Comparison of ENCODE assay signal across 25 cellular contexts in the genomic region with DNA sequence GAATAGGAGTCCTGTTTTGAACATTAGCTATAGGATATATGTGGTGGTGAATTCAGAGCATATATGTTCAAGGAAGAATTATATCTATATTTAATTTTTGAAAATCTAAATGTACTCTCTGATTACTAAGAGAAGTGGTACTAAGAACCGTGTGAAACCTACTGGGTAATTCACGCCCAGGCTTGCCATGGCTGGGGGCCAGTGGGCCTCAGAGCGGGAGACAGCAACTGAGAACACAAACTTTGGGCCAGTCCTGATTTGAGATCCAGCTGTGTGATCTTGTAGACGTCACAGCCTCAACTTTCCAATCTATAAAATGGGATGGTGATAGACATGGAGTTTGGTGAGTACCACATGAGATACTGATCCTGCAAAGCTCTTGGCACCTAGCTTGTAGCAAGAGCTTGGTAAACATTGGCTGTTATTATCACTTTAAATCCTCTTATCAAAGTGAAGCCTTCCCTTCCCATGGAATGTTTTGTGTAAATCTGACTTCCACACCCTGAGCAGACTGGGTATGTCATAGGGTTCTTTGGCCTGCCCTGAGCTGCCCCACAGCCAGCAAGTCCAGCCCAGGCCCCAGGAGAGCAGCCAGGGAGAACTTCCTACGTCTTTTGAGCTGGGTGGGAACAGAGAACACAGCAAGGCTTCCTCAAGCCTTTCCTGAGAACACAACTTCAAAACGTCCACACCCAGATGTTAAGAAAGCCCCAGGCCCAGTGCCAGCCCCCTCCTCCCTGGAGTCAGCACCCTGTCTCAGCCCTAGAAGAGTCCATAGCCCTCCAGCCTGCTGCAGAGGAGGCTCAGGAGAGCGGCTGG. TPM values are rescaled to one million over a fixed set of nuclear protein-coding genes. Genes with fewer than 3 reads are reported as not detected.
DNase-seq lines count a peak whose midpoint lies in the region; ATAC-seq, FAIRE-seq and TF ChIP-seq lines count a peak whose summit lies in the region.
"Had no signal": no experiment of that assay in that cellular context is flagged by ENCODE, and none has a peak within 500 bp of the region (broad histone marks: within the 10 kb centered on the region; RNA-seq: fewer than 3 reads in every experiment).

No MANE protein-coding gene starts in this region.

- H3K9me3 ChIP-seq in K562 (replicated peaks; ENCODE audit: control insufficient read depth, insufficient read depth, low read depth, low read length) (no peaks in the 10 kb centered on the region), HepG2 (ENCODE audit: low read length) (no peaks in the 10 kb centered on the region), tibial nerve (no peaks in the 10 kb centered on the region), esophagus muscularis mucosa (no peaks in the 10 kb centered on the region)
- H3K9me3 ChIP-seq: HAP-1, ovary, stomach, vagina had no signal

- H3K4me1 ChIP-seq in K562 (replicated peaks in 1 of 2; ENCODE audit: control insufficient read depth in 2 of 2, insufficient read depth in 2 of 2, low read length in 2 of 2) (no peaks in the 10 kb centered on the region), HepG2 (ENCODE audit: insufficient read depth, low read length) (peaks cover 21% of the 10 kb centered on the region), tibial nerve (no peaks in the 10 kb centered on the region), esophagus muscularis mucosa (peaks cover 0 to 4% (median 0%) of the 10 kb centered on the region in 4 donors)
- H3K4me1 ChIP-seq: HAP-1 had no signal

- H3K4me2 ChIP-seq in K562 (ENCODE audit: insufficient read depth, low read length) (no peak overlapping the region), HepG2 (ENCODE audit: low read depth, low read length) (no peak overlapping the region)

- H3K27ac ChIP-seq in K562 (ENCODE audit: extremely low read depth, low read depth, low read length) (no peak overlapping the region), HepG2 (ENCODE audit: extremely low read length, insufficient read depth, low read length) (no peak overlapping the region), tibial nerve (peak overlapping the region in 1 of 4 donors; percentile 64), esophagus muscularis mucosa (replicated peaks in 1 of 4) (no peak overlapping the region)
- H3K27ac ChIP-seq: brain microvascular endothelial cell, HL-60, ovary, stomach, vagina had no signal

- CTCF ChIA-PET in K562 (lab: Yijun Ruan, JAX; ENCODE audit: low intra/inter-chr PET ratio) = no interaction called here
- CTCF ChIA-PET in HepG2 (lab: Yijun Ruan, JAX; ENCODE audit: low intra/inter-chr PET ratio, low total read pairs) = no interaction called here

- TF ChIP-seq RAD21 in K562 (CRISPR knock-in tag; conservative IDR thresholded peaks at IDR 0.05 in 1 of 2, IDR thresholded peaks at IDR 0.05 in 1 of 2) (no peak), HepG2 (CRISPR knock-in tag; IDR thresholded peaks at IDR 0.05) (no peak)

- intact Hi-C loops in K562 (cut with micrococcal nuclease) (no loop called here), HepG2 (cut with micrococcal nuclease; ENCODE audit: unreplicated experiment) (no loop called here), esophagus muscularis mucosa (cut with DNase I) (no loop called here)

- no peak for DNase-seq in K562 (ENCODE audit: extremely low read depth in 1 of 4, low spot score in 3 of 4)
- peak; percentile 18 for DNase-seq in fibroblast of peridontal ligament (ENCODE audit: extremely low read depth)
- no peak for DNase-seq in HepG2 (ENCODE audit: low spot score)
- peak; percentile 29 to 54 for DNase-seq in tibial nerve (ENCODE audit: low spot score in 2 of 2)
- no peak for DNase-seq in NCI-H2107 treated with DMSO at 0.1 percent for 48 hours (lab: John Stamatoyannopoulos, UW; ENCODE audit: unreplicated experiment)
- DNase-seq in GM13976 (ENCODE audit: low spot score) = no peak
- no peak for DNase-seq in esophagus muscularis mucosa (ENCODE audit: extremely low spot score)
- DNase-seq: activated CD4-positive, alpha-beta T cell treated with anti-CD3 and anti-CD28 coated beads, Interleukin-2, amount 50 U/mL, for 48 hours; activated naive CD8-positive, alpha-beta T cell treated with anti-CD3 and anti-CD28 coated beads for 36 hours; activated T-cell treated with anti-CD3 and anti-CD28 coated beads, Interleukin-2, amount 50 U/mL, for 48 hours; brain microvascular endothelial cell; KG1; naive thymus-derived CD8-positive, alpha-beta T cell; NCI-H2029 treated with DMSO at 0.1 percent for 48 hours; NCI-H524; ovary; SHP77 treated with DMSO at 0.1 percent for 48 hours; stimulated activated CD4-positive, alpha-beta T cell treated with anti-CD3 and anti-CD28 coated beads, Interleukin-2, amount 100 ng/mL, for 24 hours; stomach; T-cell had no signal

- POLR2A ChIA-PET in K562 (lab: Yijun Ruan, JAX) (interaction anchor here (1.1 kb wide), 1 partner anchor 9 kb away, joined by 4 read pairs; no protein-coding TSS in a partner anchor), HepG2 (lab: Yijun Ruan, JAX) (interaction anchor here (1.1 kb wide), 1 partner anchor 15 kb away, joined by 3 read pairs; no protein-coding TSS in a partner anchor)

- TF ChIP-seq CTCF in K562 (IDR thresholded peaks at IDR 0.05 in 2 of 3, conservative IDR thresholded peaks at IDR 0.05 in 1 of 3; ENCODE audit: insufficient read depth in 2 of 3, low read depth in 1 of 3, low read length in 3 of 3) (no peak), HepG2 (CRISPR knock-in tag; IDR thresholded peaks at IDR 0.05) (no peak), tibial nerve (IDR thresholded peaks at IDR 0.05) (no peak), GM13976 (IDR thresholded peaks at IDR 0.05; ENCODE audit: borderline replicate concordance, control extremely low read depth, extremely low read depth, insufficient read depth, missing control alignments) (no peak), esophagus muscularis mucosa (IDR thresholded peaks at IDR 0.05) (no peak)

- no peak overlapping the region for H3K4me3 ChIP-seq in K562
- H3K4me3 ChIP-seq in HepG2 (replicated peaks in 1 of 3; ENCODE audit: insufficient read depth in 1 of 3, low read depth in 2 of 3, low read length in 3 of 3) = no peak overlapping the region
- no peak overlapping the region for H3K4me3 ChIP-seq in tibial nerve
- no peak overlapping the region for H3K4me3 ChIP-seq in esophagus muscularis mucosa
- H3K4me3 ChIP-seq: HAP-1, ovary, stomach, vagina had no signal

- 2% methylated on average over 7 of the region's 7 CpGs for WGBS in K562 (ENCODE audit: insufficient coverage, low coverage, missing lambda C conversion rate)
- WGBS in HepG2 (ENCODE audit: low lambda C conversion rate) = 41% methylated on average over 6 of the region's 7 CpGs
- WGBS in tibial nerve, 2 donors = 71% methylated on average over 6 to 7 of the region's 7 CpGs
- 76% methylated on average over 6 of the region's 7 CpGs for WGBS in esophagus muscularis mucosa

- TF ChIP-seq EP300 in K562 (IDR thresholded peaks at IDR 0.05; ENCODE audit: low read length) (no peak), HepG2 (IDR thresholded peaks at IDR 0.05; ENCODE audit: low read depth in 2 of 2, low read length in 2 of 2) (no peak), HepG2 (CRISPR knock-in tag; IDR thresholded peaks at IDR 0.05; ENCODE audit: borderline replicate concordance) (no peak), tibial nerve (IDR thresholded peaks at IDR 0.05) (peak in 1 of 2 donors; percentile 48), esophagus muscularis mucosa (IDR thresholded peaks at IDR 0.05) (no peak)

- H3K9me1 ChIP-seq in K562 (ENCODE audit: control insufficient read depth, insufficient read depth, low read length) = no peaks in the 10 kb centered on the region

- H3K36me3 ChIP-seq in K562 (ENCODE audit: control insufficient read depth, insufficient read depth, low read length) = no peaks in the 10 kb centered on the region
- no peaks in the 10 kb centered on the region for H3K36me3 ChIP-seq in HepG2 (replicated peaks in 1 of 2; ENCODE audit: control insufficient read depth in 1 of 2, insufficient read depth in 2 of 2, low read length in 2 of 2)
- no peaks in the 10 kb centered on the region for H3K36me3 ChIP-seq in tibial nerve
- no peaks in the 10 kb centered on the region for H3K36me3 ChIP-seq in esophagus muscularis mucosa
- H3K36me3 ChIP-seq: brain microvascular endothelial cell, HAP-1, ovary, stomach, vagina had no signal

- BruUV-seq in K562 (replicated peaks; lab: Mats Ljungman, UMichigan) (no TSS peak), HepG2 (replicated peaks; lab: Mats Ljungman, UMichigan) (no TSS peak)

- peaks cover 15 to 64% of the 10 kb centered on the region in 2 experiments for H3K27me3 ChIP-seq in K562 (ENCODE audit: control insufficient read depth in 2 of 2, insufficient read depth in 2 of 2, low read length in 2 of 2)
- H3K27me3 ChIP-seq in HepG2 (ENCODE audit: control insufficient read depth in 1 of 2, insufficient read depth in 2 of 2, low read length in 2 of 2) = peaks cover 0 to 31% of the 10 kb centered on the region in 2 experiments; a peak in 3 of 5 replicates
- H3K27me3 ChIP-seq in tibial nerve = no peaks in the 10 kb centered on the region
- H3K27me3 ChIP-seq in esophagus muscularis mucosa = no peaks in the 10 kb centered on the region
- H3K27me3 ChIP-seq: brain microvascular endothelial cell, ovary, stomach, vagina had no signal

- H3K9ac ChIP-seq in K562 (ENCODE audit: insufficient read depth in 1 of 2, low read depth in 2 of 2, low read length in 2 of 2) (no peak overlapping the region), HepG2 (ENCODE audit: insufficient read depth, low read depth, low read length) (no peak overlapping the region)

- H2AFZ ChIP-seq in K562 (ENCODE audit: low read depth, low read length) (no peak overlapping the region), HepG2 (ENCODE audit: low read length) (no peak overlapping the region)

- ATAC-seq in K562 (no peak), HepG2 (no peak)
- ATAC-seq: naive thymus-derived CD8-positive, alpha-beta T cell; T-cell had no signal

- no peaks in the 10 kb centered on the region for H3K79me2 ChIP-seq in K562 (ENCODE audit: control insufficient read depth, insufficient read depth, low read length)
- no peaks in the 10 kb centered on the region for H3K79me2 ChIP-seq in HepG2 (ENCODE audit: insufficient read depth, low read length)

- no peak for TF ChIP-seq POLR2A in K562 (conservative IDR thresholded peaks at IDR 0.05)
- no peak for TF ChIP-seq POLR2A in HepG2 (IDR thresholded peaks at IDR 0.05; ENCODE audit: insufficient read depth in 1 of 2, low read depth in 2 of 2, low read length in 2 of 2)
- no peak for TF ChIP-seq POLR2A in tibial nerve (IDR thresholded peaks at IDR 0.05)
- no peak for TF ChIP-seq POLR2A in esophagus muscularis mucosa (IDR thresholded peaks at IDR 0.05; ENCODE audit: low read depth)

- H4K20me1 ChIP-seq in K562 (replicated peaks; ENCODE audit: control insufficient read depth, insufficient read depth, low read length) = no peaks in the 10 kb centered on the region; the same call in 1 of the 2 replicates
- peaks cover 3% of the 10 kb centered on the region; the same call in 1 of the 2 replicates for H4K20me1 ChIP-seq in HepG2 (ENCODE audit: insufficient read depth, low read length)

- in situ Hi-C loops in K562 (cut with MboI) (no loop called here), HepG2 (cut with HindIII; ENCODE audit: extremely low pct_ligation_motif_present, low pct_unique_long_range_greater_than_20kb) (no loop called here), GM13976 (cut with MboI; ENCODE audit: low sequenced_read_pairs, unreplicated experiment) (no loop called here)

- FAIRE-seq in K562 (lab: Jason Lieb, UNC) (no peak), HepG2 (lab: Jason Lieb, UNC) (no peak)
- FAIRE-seq: GM18507 had no signal

RNA-seq across cellular contexts. Expression of a gene that starts 8.2 kb away (rescaled TPM):
- total RNA-seq in K562 (2011; cell fraction: chromatin; rRNA removed; ENCODE audit: low replicate concordance) = not detected in 2 replicates
- total RNA-seq in K562 (2011; cell fraction: nucleolus; rRNA removed) = not detected in 2 replicates
- not detected in 2 replicates for total RNA-seq in K562 (2011; cell fraction: nucleoplasm; rRNA removed)
- total RNA-seq in K562 (2014; rRNA removed) (not detected in 2 replicates), K562 (2014; rRNA removed; fragmentation: Illumina TruSeq; extraction: Trizol) (not detected in 2 replicates), K562 (2015; rRNA removed; fragmentation: Illumina TruSeq; extraction: Trizol) (not detected in 2 replicates), K562 (2021) (0.04 TPM in 1 of 2 replicates, not detected in the other), HepG2 (2016; rRNA removed; fragmentation: Illumina TruSeq; extraction: Trizol) (0.11 and 0.53 TPM in 2 replicates), tibial nerve (1 to 10 TPM; 3.0 to 8.1 (median 3.9) TPM), esophagus muscularis mucosa (1 to 10 TPM in 2 of 4 donors, under 1 TPM in 2; 0.32 to 3.0 (median 1.5) TPM)
- polyA plus RNA-seq in K562 (2011; rRNA removed) (not detected in 2 replicates), K562 (2014; fragmentation: Illumina TruSeq; extraction: Trizol) (not detected in 2 replicates), K562 (2014; fragmentation: Nextera tagmentation; extraction: Ambion mirVana) (under 1 TPM in 1 of 2 experiments, not detected in 1; 0.08 TPM), K562 (2014; rRNA removed) (not detected in 2 replicates), HepG2 (2011; rRNA removed) (1.3 and 1.4 TPM in 2 replicates)
- polyA plus RNA-seq in K562 (2011; cell fraction: cytosol; rRNA removed) = 0.04 TPM in 1 of 2 replicates, not detected in the other
- polyA plus RNA-seq in K562 (2011; cell fraction: nucleus; rRNA removed) = 0.07 TPM in 1 of 2 replicates, not detected in the other
- polyA plus RNA-seq in K562 (2012) = 0.04 and 0.06 TPM in 2 replicates
- polyA minus RNA-seq in K562 (2011; rRNA and poly(A)+ RNA removed) = 0.04 and 0.06 TPM in 2 replicates
- polyA minus RNA-seq in K562 (2011; cell fraction: cytosol; rRNA and poly(A)+ RNA removed) = 0.73 TPM in 1 of 2 replicates, not detected in the other
- polyA minus RNA-seq in K562 (2011; cell fraction: nucleus; rRNA and poly(A)+ RNA removed) = not detected in 2 replicates
- total RNA-seq in HepG2 (2016; cell fraction: cytosol; rRNA removed; fragmentation: Illumina TruSeq; extraction: Trizol; ENCODE audit: low read depth) = 0.62 TPM in 1 of 2 replicates, not detected in the other
- 0.22 and 0.37 TPM in 2 replicates for total RNA-seq in HepG2 (2016; cell fraction: insoluble cytoplasmic fraction; rRNA removed; fragmentation: Illumina TruSeq; extraction: Trizol)
- 0.56 and 0.72 TPM in 2 replicates for total RNA-seq in HepG2 (2016; cell fraction: membrane; rRNA removed; fragmentation: Illumina TruSeq; extraction: Trizol)
- 0.19 and 0.25 TPM in 2 replicates for total RNA-seq in HepG2 (2016; cell fraction: nucleus; rRNA removed; fragmentation: Illumina TruSeq; extraction: Trizol)
- polyA plus RNA-seq in HepG2 (2011; cell fraction: cytosol; rRNA removed) = 1.4 and 2.3 TPM in 2 replicates
- 0.56 and 1.2 TPM in 2 replicates for polyA plus RNA-seq in HepG2 (2011; cell fraction: nucleus; rRNA removed)
- polyA plus RNA-seq in HepG2 (2012) = 0.72 and 3.1 TPM in 2 replicates
- polyA plus RNA-seq in HepG2 (2016; cell fraction: cytosol; fragmentation: Illumina TruSeq; extraction: Trizol; ENCODE audit: low read depth) = 0.37 and 0.63 TPM in 2 replicates
- 0.15 and 0.24 TPM in 2 replicates for polyA plus RNA-seq in HepG2 (2016; cell fraction: insoluble cytoplasmic fraction; fragmentation: Illumina TruSeq; extraction: Trizol; ENCODE audit: low read depth)
- polyA plus RNA-seq in HepG2 (2016; cell fraction: membrane; fragmentation: Illumina TruSeq; extraction: Trizol; ENCODE audit: low read depth) = 0.45 and 0.46 TPM in 2 replicates
- 0.29 and 0.81 TPM in 2 replicates for polyA plus RNA-seq in HepG2 (2016; cell fraction: nucleus; fragmentation: Illumina TruSeq; extraction: Trizol; ENCODE audit: insufficient read depth, low read depth)
- polyA minus RNA-seq in HepG2 (2011; rRNA and poly(A)+ RNA removed; ENCODE audit: low replicate concordance) = 13.5 and 247 TPM in 2 replicates
- polyA minus RNA-seq in HepG2 (2011; cell fraction: cytosol; rRNA and poly(A)+ RNA removed) = 0.97 and 2.9 TPM in 2 replicates
- 1.3 and 1.9 TPM in 2 replicates for polyA minus RNA-seq in HepG2 (2011; cell fraction: nucleus; rRNA and poly(A)+ RNA removed)
- total RNA-seq: dermis microvascular lymphatic vessel endothelial cell; naive thymus-derived CD8-positive, alpha-beta T cell had no signal
- polyA plus RNA-seq: naive thymus-derived CD8-positive, alpha-beta T cell had no signal

Comparison
In these comparisons a context has a peak if more than half of its experiments do, and no peak if none do; other contexts are left out.
1. DNase-seq: peak in fibroblast of peridontal ligament (single experiment) and tibial nerve (2 of 2); none in K562 (0 of 4), HepG2 (single experiment), NCI-H2107 treated with DMSO at 0.1 percent for 48 hours (single experiment), GM13976 (single experiment) and esophagus muscularis mucosa (single experiment).